ENCODE assay signal across 22 cellular contexts in the genomic region with DNA sequence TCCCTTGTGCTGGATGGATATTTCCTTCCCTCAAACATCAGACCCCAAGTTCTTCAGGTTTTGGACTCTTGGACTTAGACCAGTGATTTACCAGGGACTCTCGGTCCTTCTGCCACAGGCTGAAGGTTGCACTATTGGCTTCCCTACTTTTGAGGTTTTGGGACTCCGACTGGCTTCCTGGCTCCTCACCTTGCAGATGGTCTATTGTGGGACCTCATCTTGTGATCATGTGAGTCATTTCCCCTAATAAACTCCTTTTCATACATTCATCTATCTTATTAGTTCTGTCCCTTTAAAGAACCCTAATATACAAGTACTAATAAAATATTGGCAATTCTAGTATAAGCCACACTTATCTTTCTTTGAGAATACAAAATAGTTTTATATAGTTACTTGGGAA.
DNase-seq lines count a peak whose midpoint lies in the region; ATAC-seq, FAIRE-seq and TF ChIP-seq lines count a peak whose summit lies in the region.
"Had no signal": no experiment of that assay in that cellular context is flagged by ENCODE, and none has a peak within 500 bp of the region (broad histone marks: within the 10 kb centered on the region; RNA-seq: fewer than 3 reads in every experiment).

No MANE protein-coding gene starts in this region.

- intact Hi-C loops in kidney (cut with DNase I) = no loop called here

- H3K4me1 ChIP-seq in RWPE2 (ENCODE audit: insufficient read depth, poor library complexity, severe bottlenecking) (peaks cover 19% of the 10 kb centered on the region), kidney (ENCODE audit: control insufficient read depth in 1 of 2, insufficient read depth in 1 of 2, low read depth in 1 of 2, low read length in 2 of 2) (no peaks in the 10 kb centered on the region)
- H3K4me1 ChIP-seq: A549, Caco-2 had no signal

- DNase-seq in M059J (ENCODE audit: low read depth) (peak; percentile 10), RWPE2 (ENCODE audit: low spot score) (no peak), epithelial cell of esophagus (ENCODE audit: low read depth) (peak; percentile 2), kidney (no peak), activated gamma-delta T cell treated with Interleukin-2 at 50 U/mL for 16 hours (no peak), DMS153 treated with DMSO at 0.1 percent for 48 hours (lab: John Stamatoyannopoulos, UW; ENCODE audit: unreplicated experiment) (no peak)
- DNase-seq: AML-193; Caco-2; CD4-positive, alpha-beta T cell; DMS79; GDM1; H7; HFFc6 had no signal

- H3K9me3 ChIP-seq in RWPE2 (ENCODE audit: severe bottlenecking) (no peaks in the 10 kb centered on the region), kidney (ENCODE audit: control insufficient read depth in 1 of 2, low read length in 2 of 2) (no peaks in the 10 kb centered on the region)
- H3K9me3 ChIP-seq: A549, Caco-2 had no signal

- no peak overlapping the region for H3K9ac ChIP-seq in kidney (ENCODE audit: low read length in 2 of 2)

- H3K4me3 ChIP-seq in RWPE2 (ENCODE audit: severe bottlenecking) (no peak overlapping the region), epithelial cell of esophagus (ENCODE audit: low read length) (no peak overlapping the region), kidney (ENCODE audit: low read length in 2 of 2) (no peak overlapping the region)
- H3K4me3 ChIP-seq: A549, GM23338 had no signal

- H3K27me3 ChIP-seq in RWPE2 (ENCODE audit: insufficient read depth, poor library complexity, severe bottlenecking) = no peaks in the 10 kb centered on the region

- TF ChIP-seq CTCF in RWPE2 (IDR thresholded peaks at IDR 0.05; ENCODE audit: poor library complexity, severe bottlenecking) (no peak), epithelial cell of esophagus (IDR thresholded peaks at IDR 0.05; ENCODE audit: insufficient read depth, low read depth, low read length, missing control alignments) (no peak), kidney (IDR thresholded peaks at IDR 0.05; ENCODE audit: borderline replicate concordance, extremely low read depth, insufficient read depth) (no peak)

- H3K27ac ChIP-seq in RWPE2 (ENCODE audit: poor library complexity, severe bottlenecking) = peak overlapping the region; percentile 38
- H3K27ac ChIP-seq in kidney (ENCODE audit: low read depth in 2 of 2, low read length in 2 of 2) = no peak overlapping the region
- H3K27ac ChIP-seq: A549, C4-2B had no signal

- no peaks in the 10 kb centered on the region for H3K36me3 ChIP-seq in RWPE2 (ENCODE audit: low read depth)
- no peaks in the 10 kb centered on the region for H3K36me3 ChIP-seq in kidney (ENCODE audit: control insufficient read depth in 1 of 2, insufficient read depth in 2 of 2, low read length in 2 of 2)

- FAIRE-seq in kidney (lab: Jason Lieb, UNC) = no peak
- FAIRE-seq: A549, D721Med, GM12892, GM18507, HepG2 had no signal

- ATAC-seq in RWPE2 (ENCODE audit: low read depth) = no peak
- no peak for ATAC-seq in HG02970 (IDR thresholded peaks at IDR 0.05; ENCODE audit: low FRiP score, unreplicated experiment)
- ATAC-seq: A549, GM23338, HCT116, HepG2 had no signal

Comparison
In these comparisons a context has a peak if more than half of its experiments do, and no peak if none do; other contexts are left out.
1. DNase-seq: peak in M059J (single experiment) and epithelial cell of esophagus (single experiment); none in RWPE2 (single experiment), kidney (single experiment), activated gamma-delta T cell treated with Interleukin-2 at 50 U/mL for 16 hours (single experiment) and DMS153 treated with DMSO at 0.1 percent for 48 hours (single experiment).